In the genomic region with DNA sequence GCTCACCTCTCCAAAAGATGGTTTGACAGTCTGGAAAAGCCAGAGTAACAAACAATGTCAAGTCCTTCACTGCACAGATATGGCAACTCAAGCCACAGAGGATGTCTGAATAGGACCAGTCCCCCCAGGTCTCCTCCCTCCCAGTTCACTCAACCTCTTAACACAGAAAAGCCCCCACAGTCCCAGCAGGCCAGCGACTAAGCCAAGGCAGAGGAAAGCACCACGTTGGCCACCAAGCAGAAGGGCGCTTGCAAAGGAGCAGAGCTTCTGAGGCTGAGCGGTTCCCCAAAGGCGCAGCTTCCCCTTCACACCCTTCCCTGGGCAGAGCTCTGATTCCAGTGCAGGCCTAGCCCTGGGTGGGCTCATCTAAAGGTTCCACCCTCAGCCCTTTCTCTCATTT, we compare ENCODE assay signal across 2 cellular contexts.
TF ChIP-seq lines count a peak whose summit lies in the region.

No MANE protein-coding gene starts in this region.

TF ChIP-seq in liver, 16 proteins besides CTCF, POLR2A, EP300 and RAD21 (continued from another document):
- TF ChIP-seq, protein P1, sequence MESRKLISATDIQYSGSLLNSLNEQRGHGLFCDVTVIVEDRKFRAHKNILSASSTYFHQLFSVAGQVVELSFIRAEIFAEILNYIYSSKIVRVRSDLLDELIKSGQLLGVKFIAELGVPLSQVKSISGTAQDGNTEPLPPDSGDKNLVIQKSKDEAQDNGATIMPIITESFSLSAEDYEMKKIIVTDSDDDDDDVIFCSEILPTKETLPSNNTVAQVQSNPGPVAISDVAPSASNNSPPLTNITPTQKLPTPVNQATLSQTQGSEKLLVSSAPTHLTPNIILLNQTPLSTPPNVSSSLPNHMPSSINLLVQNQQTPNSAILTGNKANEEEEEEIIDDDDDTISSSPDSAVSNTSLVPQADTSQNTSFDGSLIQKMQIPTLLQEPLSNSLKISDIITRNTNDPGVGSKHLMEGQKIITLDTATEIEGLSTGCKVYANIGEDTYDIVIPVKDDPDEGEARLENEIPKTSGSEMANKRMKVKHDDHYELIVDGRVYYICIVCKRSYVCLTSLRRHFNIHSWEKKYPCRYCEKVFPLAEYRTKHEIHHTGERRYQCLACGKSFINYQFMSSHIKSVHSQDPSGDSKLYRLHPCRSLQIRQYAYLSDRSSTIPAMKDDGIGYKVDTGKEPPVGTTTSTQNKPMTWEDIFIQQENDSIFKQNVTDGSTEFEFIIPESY (IDR thresholded peaks at IDR 0.05) = no peak
- TF ChIP-seq FOXA1 (IDR thresholded peaks at IDR 0.05) = no peak
- TF ChIP-seq RXRA (IDR thresholded peaks at IDR 0.05) = no peak
- no peak for TF ChIP-seq HNF4G (IDR thresholded peaks at IDR 0.05)
- TF ChIP-seq, protein P2, sequence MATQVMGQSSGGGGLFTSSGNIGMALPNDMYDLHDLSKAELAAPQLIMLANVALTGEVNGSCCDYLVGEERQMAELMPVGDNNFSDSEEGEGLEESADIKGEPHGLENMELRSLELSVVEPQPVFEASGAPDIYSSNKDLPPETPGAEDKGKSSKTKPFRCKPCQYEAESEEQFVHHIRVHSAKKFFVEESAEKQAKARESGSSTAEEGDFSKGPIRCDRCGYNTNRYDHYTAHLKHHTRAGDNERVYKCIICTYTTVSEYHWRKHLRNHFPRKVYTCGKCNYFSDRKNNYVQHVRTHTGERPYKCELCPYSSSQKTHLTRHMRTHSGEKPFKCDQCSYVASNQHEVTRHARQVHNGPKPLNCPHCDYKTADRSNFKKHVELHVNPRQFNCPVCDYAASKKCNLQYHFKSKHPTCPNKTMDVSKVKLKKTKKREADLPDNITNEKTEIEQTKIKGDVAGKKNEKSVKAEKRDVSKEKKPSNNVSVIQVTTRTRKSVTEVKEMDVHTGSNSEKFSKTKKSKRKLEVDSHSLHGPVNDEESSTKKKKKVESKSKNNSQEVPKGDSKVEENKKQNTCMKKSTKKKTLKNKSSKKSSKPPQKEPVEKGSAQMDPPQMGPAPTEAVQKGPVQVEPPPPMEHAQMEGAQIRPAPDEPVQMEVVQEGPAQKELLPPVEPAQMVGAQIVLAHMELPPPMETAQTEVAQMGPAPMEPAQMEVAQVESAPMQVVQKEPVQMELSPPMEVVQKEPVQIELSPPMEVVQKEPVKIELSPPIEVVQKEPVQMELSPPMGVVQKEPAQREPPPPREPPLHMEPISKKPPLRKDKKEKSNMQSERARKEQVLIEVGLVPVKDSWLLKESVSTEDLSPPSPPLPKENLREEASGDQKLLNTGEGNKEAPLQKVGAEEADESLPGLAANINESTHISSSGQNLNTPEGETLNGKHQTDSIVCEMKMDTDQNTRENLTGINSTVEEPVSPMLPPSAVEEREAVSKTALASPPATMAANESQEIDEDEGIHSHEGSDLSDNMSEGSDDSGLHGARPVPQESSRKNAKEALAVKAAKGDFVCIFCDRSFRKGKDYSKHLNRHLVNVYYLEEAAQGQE (IDR thresholded peaks at IDR 0.05) = no peak
- TF ChIP-seq HNF4A (conservative IDR thresholded peaks at IDR 0.05) = no peak
TF ChIP-seq in liver: peak in this region for 0.

TF ChIP-seq in HepG2, 621 proteins besides CTCF, POLR2A, EP300 and RAD21 (continued from another document):
- TF ChIP-seq, protein P3, sequence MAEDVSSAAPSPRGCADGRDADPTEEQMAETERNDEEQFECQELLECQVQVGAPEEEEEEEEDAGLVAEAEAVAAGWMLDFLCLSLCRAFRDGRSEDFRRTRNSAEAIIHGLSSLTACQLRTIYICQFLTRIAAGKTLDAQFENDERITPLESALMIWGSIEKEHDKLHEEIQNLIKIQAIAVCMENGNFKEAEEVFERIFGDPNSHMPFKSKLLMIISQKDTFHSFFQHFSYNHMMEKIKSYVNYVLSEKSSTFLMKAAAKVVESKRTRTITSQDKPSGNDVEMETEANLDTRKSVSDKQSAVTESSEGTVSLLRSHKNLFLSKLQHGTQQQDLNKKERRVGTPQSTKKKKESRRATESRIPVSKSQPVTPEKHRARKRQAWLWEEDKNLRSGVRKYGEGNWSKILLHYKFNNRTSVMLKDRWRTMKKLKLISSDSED (CRISPR knock-in tag; IDR thresholded peaks at IDR 0.05) = no peak
- TF ChIP-seq ARHGAP35 (CRISPR knock-in tag; IDR thresholded peaks at IDR 0.05; ENCODE audit: borderline replicate concordance) (no peak), ZNF30 (CRISPR knock-in tag; IDR thresholded peaks at IDR 0.05) (no peak), ZBTB7B (CRISPR knock-in tag; IDR thresholded peaks at IDR 0.05) (no peak), ZNF747 (CRISPR knock-in tag; IDR thresholded peaks at IDR 0.05; ENCODE audit: borderline replicate concordance) (no peak)
- TF ChIP-seq, protein P4, sequence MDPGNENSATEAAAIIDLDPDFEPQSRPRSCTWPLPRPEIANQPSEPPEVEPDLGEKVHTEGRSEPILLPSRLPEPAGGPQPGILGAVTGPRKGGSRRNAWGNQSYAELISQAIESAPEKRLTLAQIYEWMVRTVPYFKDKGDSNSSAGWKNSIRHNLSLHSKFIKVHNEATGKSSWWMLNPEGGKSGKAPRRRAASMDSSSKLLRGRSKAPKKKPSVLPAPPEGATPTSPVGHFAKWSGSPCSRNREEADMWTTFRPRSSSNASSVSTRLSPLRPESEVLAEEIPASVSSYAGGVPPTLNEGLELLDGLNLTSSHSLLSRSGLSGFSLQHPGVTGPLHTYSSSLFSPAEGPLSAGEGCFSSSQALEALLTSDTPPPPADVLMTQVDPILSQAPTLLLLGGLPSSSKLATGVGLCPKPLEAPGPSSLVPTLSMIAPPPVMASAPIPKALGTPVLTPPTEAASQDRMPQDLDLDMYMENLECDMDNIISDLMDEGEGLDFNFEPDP (CRISPR knock-in tag; conservative IDR thresholded peaks at IDR 0.05) = no peak
- TF ChIP-seq, protein P5, sequence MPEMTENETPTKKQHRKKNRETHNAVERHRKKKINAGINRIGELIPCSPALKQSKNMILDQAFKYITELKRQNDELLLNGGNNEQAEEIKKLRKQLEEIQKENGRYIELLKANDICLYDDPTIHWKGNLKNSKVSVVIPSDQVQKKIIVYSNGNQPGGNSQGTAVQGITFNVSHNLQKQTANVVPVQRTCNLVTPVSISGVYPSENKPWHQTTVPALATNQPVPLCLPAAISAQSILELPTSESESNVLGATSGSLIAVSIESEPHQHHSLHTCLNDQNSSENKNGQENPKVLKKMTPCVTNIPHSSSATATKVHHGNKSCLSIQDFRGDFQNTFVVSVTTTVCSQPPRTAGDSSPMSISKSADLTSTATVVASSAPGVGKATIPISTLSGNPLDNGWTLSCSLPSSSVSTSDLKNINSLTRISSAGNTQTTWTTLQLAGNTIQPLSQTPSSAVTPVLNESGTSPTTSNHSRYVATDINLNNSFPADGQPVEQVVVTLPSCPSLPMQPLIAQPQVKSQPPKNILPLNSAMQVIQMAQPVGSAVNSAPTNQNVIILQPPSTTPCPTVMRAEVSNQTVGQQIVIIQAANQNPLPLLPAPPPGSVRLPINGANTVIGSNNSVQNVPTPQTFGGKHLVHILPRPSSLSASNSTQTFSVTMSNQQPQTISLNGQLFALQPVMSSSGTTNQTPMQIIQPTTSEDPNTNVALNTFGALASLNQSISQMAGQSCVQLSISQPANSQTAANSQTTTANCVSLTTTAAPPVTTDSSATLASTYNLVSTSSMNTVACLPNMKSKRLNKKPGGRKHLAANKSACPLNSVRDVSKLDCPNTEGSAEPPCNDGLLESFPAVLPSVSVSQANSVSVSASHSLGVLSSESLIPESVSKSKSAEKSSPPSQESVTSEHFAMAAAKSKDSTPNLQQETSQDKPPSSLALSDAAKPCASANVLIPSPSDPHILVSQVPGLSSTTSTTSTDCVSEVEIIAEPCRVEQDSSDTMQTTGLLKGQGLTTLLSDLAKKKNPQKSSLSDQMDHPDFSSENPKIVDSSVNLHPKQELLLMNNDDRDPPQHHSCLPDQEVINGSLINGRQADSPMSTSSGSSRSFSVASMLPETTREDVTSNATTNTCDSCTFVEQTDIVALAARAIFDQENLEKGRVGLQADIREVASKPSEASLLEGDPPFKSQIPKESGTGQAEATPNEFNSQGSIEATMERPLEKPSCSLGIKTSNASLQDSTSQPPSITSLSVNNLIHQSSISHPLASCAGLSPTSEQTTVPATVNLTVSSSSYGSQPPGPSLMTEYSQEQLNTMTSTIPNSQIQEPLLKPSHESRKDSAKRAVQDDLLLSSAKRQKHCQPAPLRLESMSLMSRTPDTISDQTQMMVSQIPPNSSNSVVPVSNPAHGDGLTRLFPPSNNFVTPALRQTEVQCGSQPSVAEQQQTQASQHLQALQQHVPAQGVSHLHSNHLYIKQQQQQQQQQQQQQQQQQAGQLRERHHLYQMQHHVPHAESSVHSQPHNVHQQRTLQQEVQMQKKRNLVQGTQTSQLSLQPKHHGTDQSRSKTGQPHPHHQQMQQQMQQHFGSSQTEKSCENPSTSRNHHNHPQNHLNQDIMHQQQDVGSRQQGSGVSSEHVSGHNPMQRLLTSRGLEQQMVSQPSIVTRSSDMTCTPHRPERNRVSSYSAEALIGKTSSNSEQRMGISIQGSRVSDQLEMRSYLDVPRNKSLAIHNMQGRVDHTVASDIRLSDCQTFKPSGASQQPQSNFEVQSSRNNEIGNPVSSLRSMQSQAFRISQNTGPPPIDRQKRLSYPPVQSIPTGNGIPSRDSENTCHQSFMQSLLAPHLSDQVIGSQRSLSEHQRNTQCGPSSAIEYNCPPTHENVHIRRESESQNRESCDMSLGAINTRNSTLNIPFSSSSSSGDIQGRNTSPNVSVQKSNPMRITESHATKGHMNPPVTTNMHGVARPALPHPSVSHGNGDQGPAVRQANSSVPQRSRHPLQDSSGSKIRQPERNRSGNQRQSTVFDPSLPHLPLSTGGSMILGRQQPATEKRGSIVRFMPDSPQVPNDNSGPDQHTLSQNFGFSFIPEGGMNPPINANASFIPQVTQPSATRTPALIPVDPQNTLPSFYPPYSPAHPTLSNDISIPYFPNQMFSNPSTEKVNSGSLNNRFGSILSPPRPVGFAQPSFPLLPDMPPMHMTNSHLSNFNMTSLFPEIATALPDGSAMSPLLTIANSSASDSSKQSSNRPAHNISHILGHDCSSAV (CRISPR knock-in tag; IDR thresholded peaks at IDR 0.05; ENCODE audit: borderline replicate concordance) = no peak
- TF ChIP-seq, protein P6, sequence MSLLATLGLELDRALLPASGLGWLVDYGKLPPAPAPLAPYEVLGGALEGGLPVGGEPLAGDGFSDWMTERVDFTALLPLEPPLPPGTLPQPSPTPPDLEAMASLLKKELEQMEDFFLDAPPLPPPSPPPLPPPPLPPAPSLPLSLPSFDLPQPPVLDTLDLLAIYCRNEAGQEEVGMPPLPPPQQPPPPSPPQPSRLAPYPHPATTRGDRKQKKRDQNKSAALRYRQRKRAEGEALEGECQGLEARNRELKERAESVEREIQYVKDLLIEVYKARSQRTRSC (CRISPR knock-in tag; IDR thresholded peaks at IDR 0.05; ENCODE audit: low read depth) = no peak
TF ChIP-seq in HepG2: peak in this region for 0.
